In the genomic region with DNA sequence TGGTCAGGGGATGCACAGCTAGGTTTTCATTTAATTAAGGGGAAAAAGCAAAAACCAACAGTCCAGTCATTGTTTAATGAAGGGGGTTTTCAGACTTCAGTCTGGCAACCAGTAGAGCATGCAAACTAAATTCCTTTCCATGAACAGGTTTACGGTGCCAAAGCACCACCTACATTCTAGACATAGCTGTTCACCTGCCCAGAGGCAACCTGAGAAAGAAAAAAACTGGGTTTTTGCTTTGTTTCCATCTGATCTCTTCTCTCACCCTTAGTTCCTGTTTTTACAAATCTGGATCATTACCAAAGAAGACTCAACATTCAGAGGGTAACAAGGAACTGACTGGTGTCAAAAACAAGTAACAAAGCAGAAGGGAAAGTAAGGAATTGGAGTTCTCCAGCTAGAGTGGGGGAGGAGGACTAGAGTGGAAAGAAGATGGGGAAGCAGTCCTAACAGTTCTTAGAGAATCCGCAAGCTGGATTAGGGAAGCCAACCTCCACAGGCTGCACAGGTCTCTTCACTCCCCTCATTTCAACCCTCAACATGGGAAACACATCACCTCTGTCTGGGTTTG, we compare ENCODE assay signal across 16 cellular contexts. TPM values are rescaled to one million over a fixed set of nuclear protein-coding genes. Genes with fewer than 3 reads are reported as not detected.
DNase-seq lines count a peak whose midpoint lies in the region; ATAC-seq, FAIRE-seq and TF ChIP-seq lines count a peak whose summit lies in the region.
"Had no signal": no experiment of that assay in that cellular context is flagged by ENCODE, and none has a peak within 500 bp of the region (broad histone marks: within the 10 kb centered on the region; RNA-seq: fewer than 3 reads in every experiment).

No MANE protein-coding gene starts in this region.

- H2AFZ ChIP-seq in PC-9 (no peak overlapping the region), keratinocyte (ENCODE audit: control insufficient read depth, low read length) (no peak overlapping the region)

- no peaks in the 10 kb centered on the region for H3K9me2 ChIP-seq in PC-9 (ENCODE audit: insufficient read depth)

- FAIRE-seq in keratinocyte (lab: Jason Lieb, UNC) = no peak
- FAIRE-seq: A204.1, pancreas had no signal

- H3K36me3 ChIP-seq in right atrium auricular region = no peaks in the 10 kb centered on the region
- no peaks in the 10 kb centered on the region for H3K36me3 ChIP-seq in PC-9 (ENCODE audit: low read depth)
- H3K36me3 ChIP-seq in keratinocyte (ENCODE audit: control insufficient read depth in 2 of 2, extremely low read depth in 1 of 2, insufficient read depth in 2 of 2, low read length in 2 of 2) = no peaks in the 10 kb centered on the region
- H3K36me3 ChIP-seq in thyroid gland = no peaks in the 10 kb centered on the region
- no peaks in the 10 kb centered on the region for H3K36me3 ChIP-seq in tibial nerve
- H3K36me3 ChIP-seq: pancreas had no signal

- no TSS peak for BruUV-seq in PC-9 (replicated peaks; lab: Mats Ljungman, UMichigan)

- peak in 1 of 2 donors; percentile 46 for TF ChIP-seq EP300 in tibial nerve (IDR thresholded peaks at IDR 0.05)

- H3K27ac ChIP-seq in right atrium auricular region (no peak overlapping the region), PC-9 (peak overlapping the region; percentile 74), keratinocyte (ENCODE audit: control insufficient read depth, insufficient read depth, low read length) (no peak overlapping the region), thyroid gland (peak overlapping the region; percentile 82 to 96 (median 89)), tibial nerve (no peak overlapping the region)
- H3K27ac ChIP-seq: pancreas had no signal

- TF ChIP-seq POLR2A in thyroid gland (IDR thresholded peaks at IDR 0.05) = peak in 1 of 2 donors; percentile 41
- no peak for TF ChIP-seq POLR2A in tibial nerve (IDR thresholded peaks at IDR 0.05)

- H3K4me2 ChIP-seq in PC-9 (peak overlapping the region; percentile 71), keratinocyte (ENCODE audit: control insufficient read depth, extremely low read depth, insufficient read depth, low read depth, low read length) (peak overlapping the region; percentile 61)

- no peaks in the 10 kb centered on the region for H3K4me1 ChIP-seq in right atrium auricular region
- peaks cover 73% of the 10 kb centered on the region for H3K4me1 ChIP-seq in PC-9 (replicated peaks; ENCODE audit: insufficient read depth)
- H3K4me1 ChIP-seq in keratinocyte (ENCODE audit: control insufficient read depth, extremely low read depth, insufficient read depth, low read length) = peaks cover 49% of the 10 kb centered on the region
- H3K4me1 ChIP-seq in thyroid gland = peaks cover 24 to 35% of the 10 kb centered on the region in 2 donors
- H3K4me1 ChIP-seq in tibial nerve = peaks cover 0 to 4% (median 0%) of the 10 kb centered on the region in 4 donors
- H3K4me1 ChIP-seq: pancreas had no signal

- 31 to 48% methylated on average over 2 of the region's 2 CpGs for WGBS in thyroid gland, 2 donors
- 81 to 86% methylated on average over 2 of the region's 2 CpGs for WGBS in tibial nerve, 2 donors

- H3K4me3 ChIP-seq in right atrium auricular region = no peak overlapping the region
- H3K4me3 ChIP-seq in PC-9 = peak overlapping the region; percentile 49; the same call in 1 of the 2 replicates
- H3K4me3 ChIP-seq in keratinocyte (ENCODE audit: control insufficient read depth in 2 of 3, extremely low read depth in 1 of 3, insufficient read depth in 2 of 3, low read depth in 1 of 3, low read length in 3 of 3) = no peak overlapping the region
- H3K4me3 ChIP-seq in thyroid gland (replicated peaks in 1 of 3) = peak overlapping the region in 1 of 3 donors; percentile 4
- H3K4me3 ChIP-seq in tibial nerve = no peak overlapping the region
- H3K4me3 ChIP-seq: pancreas had no signal

- TF ChIP-seq CTCF in right atrium auricular region (IDR thresholded peaks at IDR 0.05) (no peak), PC-9 (conservative IDR thresholded peaks at IDR 0.05) (no peak), keratinocyte (optimal IDR thresholded peaks at IDR 0.05 in 1 of 3, IDR thresholded peaks at IDR 0.05 in 1 of 3, conservative IDR thresholded peaks at IDR 0.05 in 1 of 3; ENCODE audit: extremely low read depth in 1 of 3, insufficient read depth in 2 of 3, low read length in 3 of 3) (no peak), thyroid gland (IDR thresholded peaks at IDR 0.05) (no peak), tibial nerve (IDR thresholded peaks at IDR 0.05) (no peak)

- DNase-seq in Right ventricle myocardium superior (no peak), right atrium auricular region (ENCODE audit: low spot score) (no peak), PC-9 (peak in 1 of 2 experiments; percentile 95), keratinocyte (ENCODE audit: low read depth, low spot score) (peak; percentile 32), thyroid gland (peak; percentile 59 to 64), GOT3 (lab: John Stamatoyannopoulos, UW) (no peak), GM19240 (ENCODE audit: insufficient read length, low spot score) (no peak), tibial nerve (ENCODE audit: low spot score in 2 of 2) (no peak)
- DNase-seq: activated CD4-positive, alpha-beta T cell treated with anti-CD3 and anti-CD28 coated beads, Interleukin-2, amount 10 ng/mL, durations not matched to agents 24 days and 14 days; activated T-cell treated with anti-CD3 and anti-CD28 coated beads, Interleukin-2, amount 50 U/mL, for 48 hours; foreskin fibroblast; NCI-H1694 treated with DMSO at 0.1 percent for 48 hours; pancreas; stimulated activated CD4-positive, alpha-beta T cell treated with anti-CD3 and anti-CD28 coated beads, Interleukin-15, amount 100 ng/mL, for 24 hours; T1000 had no signal

- dilution Hi-C loops in keratinocyte (cut with MboI; ENCODE audit: extremely low pct_ligation_motif_present, low sequenced_read_pairs) = loop anchor here (25.0 kb wide), 1 partner anchor 173 kb away; no protein-coding TSS in a partner anchor

- H3K9me3 ChIP-seq in right atrium auricular region (no peaks in the 10 kb centered on the region), PC-9 (ENCODE audit: insufficient read depth, low read depth) (no peaks in the 10 kb centered on the region), keratinocyte (ENCODE audit: control insufficient read depth, low read depth, low read length) (peaks cover 2% of the 10 kb centered on the region), thyroid gland (no peaks in the 10 kb centered on the region), tibial nerve (no peaks in the 10 kb centered on the region)
- H3K9me3 ChIP-seq: pancreas had no signal

- POLR2A ChIA-PET in PC-9 (lab: Charles Lee; ENCODE audit: unreplicated experiment) = no interaction called here

- H4K20me1 ChIP-seq in PC-9 (ENCODE audit: insufficient read depth) = no peaks in the 10 kb centered on the region
- no peaks in the 10 kb centered on the region for H4K20me1 ChIP-seq in keratinocyte (ENCODE audit: control insufficient read depth, extremely low read depth, insufficient read depth, low read length)

- peaks cover 35% of the 10 kb centered on the region for H3F3A ChIP-seq in PC-9 (ENCODE audit: insufficient read depth, low read depth)

- CTCF ChIA-PET in PC-9 (lab: Charles Lee) = no interaction called here

- H3K27me3 ChIP-seq in right atrium auricular region (no peaks in the 10 kb centered on the region), PC-9 (ENCODE audit: insufficient read depth, low read depth) (no peaks in the 10 kb centered on the region), keratinocyte (ENCODE audit: control insufficient read depth, extremely low read depth, insufficient read depth, low read length) (no peaks in the 10 kb centered on the region), thyroid gland (no peaks in the 10 kb centered on the region), tibial nerve (peaks cover 0 to 4% of the 10 kb centered on the region in 2 donors)
- H3K27me3 ChIP-seq: pancreas had no signal

- intact Hi-C loops in Right ventricle myocardium superior (cut with DNase I) (loop anchor here (5.0 to 10.0 kb wide), 2 partner anchors 155 to 302 kb away; a partner anchor contains a TSS), PC-9 (cut with micrococcal nuclease; ENCODE audit: unreplicated experiment) (loop anchor here (10.0 kb wide), 1 partner anchor 295 kb away; no protein-coding TSS in a partner anchor), thyroid gland (cut with DNase I) (loop anchor here (5.0 to 10.0 kb wide), 3 partner anchors 153 to 295 kb away; a partner anchor contains a TSS)

- H3K9ac ChIP-seq in keratinocyte (ENCODE audit: control insufficient read depth, extremely low read depth, insufficient read depth, low read length) = no peak overlapping the region

- H3K9me1 ChIP-seq in keratinocyte (ENCODE audit: control insufficient read depth, extremely low read depth, insufficient read depth, low read length) = no peaks in the 10 kb centered on the region

- H3K79me2 ChIP-seq in PC-9 (ENCODE audit: low read depth) = peaks cover 9% of the 10 kb centered on the region
- no peaks in the 10 kb centered on the region for H3K79me2 ChIP-seq in keratinocyte (ENCODE audit: control insufficient read depth, insufficient read depth, low read length)

- peak; percentile 28 for ATAC-seq in Right ventricle myocardium superior (ENCODE audit: poor library complexity)

RNA-seq across cellular contexts. Expression of a gene that starts 36.4 kb away (rescaled TPM):
- 37.5 TPM for total RNA-seq in Right ventricle myocardium superior
- 10 to 100 TPM in 1 of 2 donors, 1 to 10 TPM in 1; 2.7 to 11.8 TPM for total RNA-seq in right atrium auricular region
- 0.28 TPM in 1 of 2 replicates, not detected in the other for total RNA-seq in PC-9 (2021)
- 2.4 to 9.8 TPM (median 7.8 TPM) in 3 replicates for polyA plus RNA-seq in keratinocyte
- 2.7 TPM for polyA plus RNA-seq in keratinocyte (2011; ENCODE audit: low read depth)
- polyA plus RNA-seq in keratinocyte (2011; cell fraction: cytosol; rRNA removed) = 2.1 and 3.4 TPM in 2 replicates
- 5.1 and 5.6 TPM in 2 replicates for polyA plus RNA-seq in keratinocyte (2011; cell fraction: nucleus; rRNA removed)
- polyA plus RNA-seq in keratinocyte (2012; ENCODE audit: low replicate concordance) = 1.1 and 2.9 TPM in 2 replicates
- 0.72 to 11.0 TPM (median 7.6 TPM) in 3 replicates for polyA minus RNA-seq in keratinocyte
- 4.8 TPM for polyA minus RNA-seq in keratinocyte (2011; cell fraction: cytosol; rRNA and poly(A)+ RNA removed)
- 2.7 and 7.0 TPM in 2 replicates for polyA minus RNA-seq in keratinocyte (2011; cell fraction: nucleus; rRNA and poly(A)+ RNA removed)
- 100 to 1,000 TPM in 2 of 4 donors, 10 to 100 TPM in 2; 79.8 to 182 (median 111) TPM for total RNA-seq in thyroid gland
- total RNA-seq in tibial nerve = 10 to 100 TPM in 2 of 4 donors, 1 to 10 TPM in 2; 3.1 to 17.5 (median 11.5) TPM
- total RNA-seq: activated CD4-positive, alpha-beta T cell treated with anti-CD3 and anti-CD28 coated beads, Interleukin-2, amount 10 ng/mL, durations not matched to agents 24 days and 14 days had no signal

Comparison
In these comparisons a context has a peak if more than half of its experiments do, and no peak if none do; other contexts are left out.
1. DNase-seq: peak in keratinocyte (single experiment) and thyroid gland (2 of 2); none in Right ventricle myocardium superior (single experiment), right atrium auricular region (single experiment), GOT3 (single experiment), GM19240 (single experiment) and tibial nerve (0 of 2).
2. H3K27ac ChIP-seq: peak in PC-9 (single experiment) and thyroid gland (3 of 3); none in right atrium auricular region (0 of 2), keratinocyte (single experiment) and tibial nerve (0 of 4).